ENCODE assay signal across 20 cellular contexts in genomic region chr2:1822341-1822740, GRCh38.
"Had no signal": no experiment of that assay in that cellular context is flagged by ENCODE, and none has a peak within 500 bp of the region (broad histone marks: within the 10 kb centered on the region; RNA-seq: fewer than 3 reads in every experiment).

No MANE protein-coding gene starts in this region.

- H3K36me3 Mint-ChIP-seq: naive thymus-derived CD4-positive, alpha-beta T cell had no signal

- H3K9me3 ChIP-seq: ovary, stomach, tibial nerve, upper lobe of right lung, vagina had no signal

- H3K4me3 ChIP-seq: ovary, stomach, tibial nerve, upper lobe of right lung, vagina had no signal

- H3K36me3 ChIP-seq: ovary, stomach, tibial nerve, upper lobe of right lung, vagina had no signal

- H3K27ac Mint-ChIP-seq: nephron progenitor cell had no signal

- H3K9me3 Mint-ChIP-seq: endodermal cell, nephron progenitor cell had no signal

- H3K4me3 Mint-ChIP-seq: endodermal cell; naive thymus-derived CD4-positive, alpha-beta T cell; nephron progenitor cell had no signal

- H3K27me3 ChIP-seq: ovary, tibial nerve, upper lobe of right lung, vagina had no signal

- DNase-seq: dermis blood vessel endothelial cell; effector CD4-positive, alpha-beta T cell; endodermal cell; erythroblast; foreskin melanocyte; islet precursor cell; mammary epithelial cell; naive thymus-derived CD4-positive, alpha-beta T cell; nephron progenitor cell; ovary; right cardiac atrium; small intestine; stimulated activated CD4-positive, alpha-beta T cell treated with anti-CD3 and anti-CD28 coated beads, Interleukin-12 subunit alpha, Interleukin-12 subunit beta, amount 100 ng/mL, for 4 hours; stimulated activated naive CD4-positive, alpha-beta T cell; stomach; substantia nigra; upper lobe of right lung had no signal

- H3K4me1 ChIP-seq: upper lobe of right lung, vagina had no signal

- ATAC-seq: left lobe of liver; naive thymus-derived CD4-positive, alpha-beta T cell; right cardiac atrium; upper lobe of right lung had no signal

- H3K27ac ChIP-seq: ovary, tibial nerve, upper lobe of right lung, vagina had no signal
